ENCODE assay signal across 8 cellular contexts in genomic region chr5:108749130-108749861, GRCh38. TPM values are rescaled to one million over a fixed set of nuclear protein-coding genes. Genes with fewer than 3 reads are reported as not detected.
DNase-seq lines count a peak whose midpoint lies in the region; ATAC-seq, FAIRE-seq and TF ChIP-seq lines count a peak whose summit lies in the region.

No MANE protein-coding gene starts in this region.

- H3K27me3 ChIP-seq in CD4-positive, alpha-beta memory T cell (ENCODE audit: insufficient read depth, low read length): no peaks in the 10 kb centered on the region
- H3K27me3 ChIP-seq in bronchial epithelial cell (ENCODE audit: control insufficient read depth, insufficient read depth, low read length): no peaks in the 10 kb centered on the region

- H3K27me3 Mint-ChIP-seq in CD4-positive, alpha-beta memory T cell: peaks cover 0 to 5% of the 10 kb centered on the region in 2 donors

- peak overlapping the region; percentile 91 to 96 (median 93) for H3K4me3 Mint-ChIP-seq in CD4-positive, alpha-beta memory T cell

- peak; percentile 32 for ATAC-seq in GM19023 (IDR thresholded peaks at IDR 0.05; ENCODE audit: unreplicated experiment)
- peak; percentile 24 for ATAC-seq in HG03108 (IDR thresholded peaks at IDR 0.05; ENCODE audit: unreplicated experiment)

- POLR2A ChIA-PET in CD4-positive, alpha-beta memory T cell (lab: Charles Lee; ENCODE audit: partially characterized antibody): interaction anchor here (1.1 to 2.8 kb wide), 5 partner anchors 9 to 367 kb away, joined by 3 to 18 read pairs (median 6); partner anchors contain the start of gene FBXL17

- no peak for TF ChIP-seq CTCF in bronchial epithelial cell (IDR thresholded peaks at IDR 0.05; ENCODE audit: insufficient read depth, low read length, severe bottlenecking)

- intact Hi-C loops in CD4-positive, alpha-beta memory T cell (cut with micrococcal nuclease): loop anchor here (2.0 kb wide), 2 partner anchors 940 to 1990 kb away; partner anchors contain the start of genes MAN2A1 and SLC25A46

- peak overlapping the region; percentile 80 to 96 (median 93) for H3K27ac Mint-ChIP-seq in CD4-positive, alpha-beta memory T cell

- peak overlapping the region; percentile 20 to 82 for H3K4me3 ChIP-seq in CD4-positive, alpha-beta memory T cell (ENCODE audit: low read length in 2 of 2)
- peak overlapping the region; percentile 93 for H3K4me3 ChIP-seq in bronchial epithelial cell (ENCODE audit: low read depth, low read length)

- H3K9me3 ChIP-seq in CD4-positive, alpha-beta memory T cell (ENCODE audit: control insufficient read depth in 1 of 2, low read length in 2 of 2): no peaks in the 10 kb centered on the region

- H3K36me3 ChIP-seq in CD4-positive, alpha-beta memory T cell (ENCODE audit: insufficient read depth, low read length): no peaks in the 10 kb centered on the region
- H3K36me3 ChIP-seq in bronchial epithelial cell (ENCODE audit: control insufficient read depth, insufficient read depth, low read length): no peaks in the 10 kb centered on the region

- peaks cover 7 to 20% (median 12%) of the 10 kb centered on the region in 4 donors for H3K4me1 Mint-ChIP-seq in CD4-positive, alpha-beta memory T cell

- peak in 3 of 5 donors; percentile 10 to 25 (median 20) for DNase-seq in CD4-positive, alpha-beta memory T cell
- DNase-seq in RKO (ENCODE audit: low spot score) (peak; percentile 55), bronchial epithelial cell (ENCODE audit: low read depth) (peak; percentile 22), kidney tubule cell (ENCODE audit: low spot score) (peak; percentile 39), NCI-H748 (lab: John Stamatoyannopoulos, UW; ENCODE audit: unreplicated experiment) (no peak)
- peak in 2 of 3 experiments; percentile 26 to 32 for DNase-seq in stimulated activated CD4-positive, alpha-beta T cell treated with anti-CD3 and anti-CD28 coated beads, TNF-alpha, amount 100 ng/mL, for 4 hours (ENCODE audit: low read depth in 3 of 3)

- H3K27ac ChIP-seq in CD4-positive, alpha-beta memory T cell (ENCODE audit: low read depth, low read length): peak overlapping the region; percentile 86

- H3K9me3 Mint-ChIP-seq in CD4-positive, alpha-beta memory T cell: no peaks in the 10 kb centered on the region

- peak; percentile 58 for FAIRE-seq in bronchial epithelial cell (lab: Jason Lieb, UNC)

- CTCF ChIA-PET in CD4-positive, alpha-beta memory T cell (lab: Charles Lee; ENCODE audit: partially characterized antibody): no interaction called here

- H3K36me3 Mint-ChIP-seq in CD4-positive, alpha-beta memory T cell: peaks cover 0 to 8% of the 10 kb centered on the region in 2 donors

- peaks cover 19% of the 10 kb centered on the region for H3K4me1 ChIP-seq in CD4-positive, alpha-beta memory T cell (ENCODE audit: insufficient read depth, low read length)

RNA-seq across cellular contexts. Expression of gene FER, which starts 1.6 kb away (rescaled TPM):
- total RNA-seq in CD4-positive, alpha-beta memory T cell: 10 to 100 TPM; 10.7 to 11.3 TPM
- polyA plus RNA-seq in CD4-positive, alpha-beta memory T cell: 1 to 10 TPM; 6.1 to 9.9 TPM
- total RNA-seq in bronchial epithelial cell: 23.7 and 41.5 TPM in 2 replicates
